ENCODE assay signal across 8 cellular contexts in the genomic region with DNA sequence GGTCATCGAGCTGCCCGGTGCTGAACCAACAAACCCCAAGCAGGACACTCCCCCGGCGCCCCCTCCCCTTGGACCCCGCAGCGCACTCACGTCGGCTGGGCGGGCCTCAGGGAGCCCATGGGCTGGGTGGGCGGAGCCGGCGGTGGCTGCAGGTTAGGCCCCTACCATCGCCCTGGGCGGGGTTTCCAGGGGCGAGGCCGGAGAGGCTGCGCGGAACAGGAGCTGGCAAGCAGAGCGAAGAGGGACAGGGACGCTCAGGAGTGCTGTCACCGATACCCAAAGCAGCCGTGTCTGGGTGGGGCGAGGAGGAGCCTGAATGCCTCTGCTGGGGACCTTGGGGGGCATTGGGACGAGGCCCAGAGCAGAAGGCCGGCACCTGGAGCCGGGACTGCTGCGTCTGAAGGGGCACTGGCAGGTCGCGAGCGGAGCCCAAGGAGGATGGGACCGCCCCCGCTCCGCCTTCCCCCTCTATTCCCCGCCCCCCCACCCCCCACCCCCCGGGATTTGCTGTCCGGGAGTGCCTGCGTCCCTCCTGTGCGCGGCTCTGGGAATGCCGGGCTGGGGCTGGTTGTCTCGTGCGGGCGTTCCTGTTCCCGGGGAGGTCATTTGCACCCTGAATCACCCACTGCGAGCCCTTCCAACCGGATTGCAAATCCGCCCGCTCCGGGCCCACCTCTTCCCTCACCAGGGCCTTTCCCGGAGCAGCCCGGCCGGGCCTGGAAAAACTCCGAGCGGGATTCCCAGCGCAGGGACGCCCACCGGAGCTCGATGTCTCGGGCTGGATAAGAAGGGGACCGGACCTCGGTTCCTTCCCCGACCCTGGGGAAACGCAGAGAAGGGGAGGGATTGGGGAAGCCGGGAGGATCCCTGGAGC. TPM values are rescaled to one million over a fixed set of nuclear protein-coding genes. Genes with fewer than 3 reads are reported as not detected.
DNase-seq lines count a peak whose midpoint lies in the region; ATAC-seq and TF ChIP-seq lines count a peak whose summit lies in the region.

No MANE protein-coding gene starts in this region.

- ATAC-seq in GM18867 (IDR thresholded peaks at IDR 0.05; ENCODE audit: unreplicated experiment) (peak; percentile 52), HG03460 (IDR thresholded peaks at IDR 0.05; ENCODE audit: unreplicated experiment) (peak; percentile 55)
- ATAC-seq in stimulated activated naive CD8-positive, alpha-beta T cell treated with anti-CD3 and anti-CD28 coated beads, Interleukin-15, Interleukin-2, amounts not matched to agents 100 U/mL and 50 U/mL, for 24 hours = peak; percentile 71

- H3K4me3 ChIP-seq in epithelial cell of esophagus (ENCODE audit: low read length) = peak overlapping the region; percentile 66

- TF ChIP-seq CTCF in epithelial cell of esophagus (IDR thresholded peaks at IDR 0.05; ENCODE audit: insufficient read depth, low read depth, low read length, missing control alignments) = no peak

- DNase-seq in A172 (ENCODE audit: low spot score) (peak; percentile 34), NOMO-1 treated with DMSO at 0.1 percent for 48 hours (lab: John Stamatoyannopoulos, UW; ENCODE audit: unreplicated experiment) (peak; percentile 67), epithelial cell of esophagus (ENCODE audit: low read depth) (peak; percentile 90), myocyte (ENCODE audit: low read depth) (peak; percentile 47)
- peak; percentile 21 for DNase-seq in activated CD8-positive, alpha-beta memory T cell treated with anti-CD3 and anti-CD28 coated beads, Interleukin-2, amount 50 U/mL, for 1 hour (ENCODE audit: extremely low read depth)
- DNase-seq in stimulated activated naive CD8-positive, alpha-beta T cell treated with anti-CD3 and anti-CD28 coated beads, Interleukin-15, Interleukin-2, amounts not matched to agents 100 U/mL and 50 U/mL, for 24 hours = peak; percentile 84

RNA-seq across cellular contexts. Expression of gene ARHGAP27, which starts 0.9 kb away (rescaled TPM):
- total RNA-seq in A172 (2014; rRNA removed; shearing (Covaris generic)) = 9.5 and 17.8 TPM in 2 replicates
- 6.6 and 31.2 TPM in 2 replicates for total RNA-seq in myocyte
- polyA plus RNA-seq in myocyte (2012) = 4.5 TPM

RNA-seq across cellular contexts. Expression of gene PLEKHM1, which starts 58.8 kb away (rescaled TPM):
- total RNA-seq in A172 (2014; rRNA removed; shearing (Covaris generic)) = 13.4 and 15.7 TPM in 2 replicates
- total RNA-seq in myocyte = 16.9 and 30.5 TPM in 2 replicates
- polyA plus RNA-seq in myocyte (2012) = 24.9 TPM

Comparison
In these comparisons a context has a peak if more than half of its experiments do, and no peak if none do; other contexts are left out.
1. Peak in every context shown above with its lines: DNase-seq, ATAC-seq and H3K4me3 ChIP-seq.
2. DNase-seq: peak in every context shown above with its lines; median percentile 90 in epithelial cell of esophagus; 84 in stimulated activated naive CD8-positive, alpha-beta T cell treated with anti-CD3 and anti-CD28 coated beads, Interleukin-15, Interleukin-2, amounts not matched to agents 100 U/mL and 50 U/mL, for 24 hours; 67 in NOMO-1 treated with DMSO at 0.1 percent for 48 hours; 47 in myocyte; 34 in A172; 21 in activated CD8-positive, alpha-beta memory T cell treated with anti-CD3 and anti-CD28 coated beads, Interleukin-2, amount 50 U/mL, for 1 hour.